9 cellular contexts compared by ENCODE assay signal in genomic region chr1:156704166-156704711, GRCh38. TPM values are rescaled to one million over a fixed set of nuclear protein-coding genes. Genes with fewer than 3 reads are reported as not detected.
DNase-seq lines count a peak whose midpoint lies in the region; ATAC-seq and TF ChIP-seq lines count a peak whose summit lies in the region.
"Had no signal": no experiment of that assay in that cellular context is flagged by ENCODE, and none has a peak within 500 bp of the region (broad histone marks: within the 10 kb centered on the region; RNA-seq: fewer than 3 reads in every experiment).

No MANE protein-coding gene starts in this region.

- H3K27me3 Mint-ChIP-seq in HFFc6 (ENCODE audit: insufficient read depth), result peaks cover 10% of the 10 kb centered on the region
- H3K27me3 Mint-ChIP-seq in naive thymus-derived CD8-positive, alpha-beta T cell, result peaks cover 0 to 26% (median 19%) of the 10 kb centered on the region in 5 donors

- no peaks in the 10 kb centered on the region for H3K9me3 ChIP-seq in ectodermal cell (ENCODE audit: control insufficient read depth, low read length)

- POLR2A ChIA-PET in naive thymus-derived CD8-positive, alpha-beta T cell (lab: Charles Lee), result interaction anchor here (0.6 to 4.8 kb wide), 3 partner anchors 10 to 23 kb away, joined by 3 to 33 read pairs (median 3); partner anchors contain the start of genes ISG20L2 and METTL25B

- peaks cover 62% of the 10 kb centered on the region for H3K4me1 Mint-ChIP-seq in HFFc6 (ENCODE audit: low read depth)
- peaks cover 17 to 51% (median 39%) of the 10 kb centered on the region in 4 donors for H3K4me1 Mint-ChIP-seq in naive thymus-derived CD8-positive, alpha-beta T cell

- H3K4me3 Mint-ChIP-seq in HFFc6, result peak overlapping the region; percentile 84
- H3K4me3 Mint-ChIP-seq in naive thymus-derived CD8-positive, alpha-beta T cell, result peak overlapping the region; percentile 22 to 98 (median 52)

- TF ChIP-seq CTCF in AG09309 (IDR thresholded peaks at IDR 0.05; ENCODE audit: control insufficient read depth, insufficient read depth, low read depth, low read length, missing control alignments) (no peak), HFFc6 (IDR thresholded peaks at IDR 0.05) (no peak)

- H3K27me3 ChIP-seq in ectodermal cell (ENCODE audit: control insufficient read depth, insufficient read depth, low read length, poor library complexity, severe bottlenecking), result peaks cover 4% of the 10 kb centered on the region

- no peak for DNase-seq in AG09309 (ENCODE audit: low read depth)
- no peak for DNase-seq in HFFc6
- no peak for DNase-seq in naive thymus-derived CD8-positive, alpha-beta T cell
- DNase-seq in nucleus accumbens (lab: John Stamatoyannopoulos, UW), result no peak
- DNase-seq in NCI-H2029 (lab: John Stamatoyannopoulos, UW), result no peak
- DNase-seq: activated effector memory CD4-positive, alpha-beta T cell treated with Interleukin-2 at 50 U/mL for 16 hours had no signal

- 5 to 6% methylated on average over 10 of the region's 10 CpGs for whole genome bisulfite sequencing in ectodermal cell, 2 experiments

- no peak overlapping the region; the same call in 1 of the 2 replicates for H3K27ac Mint-ChIP-seq in HFFc6
- peak overlapping the region in 4 of 10 donors; percentile 25 to 89 (median 60) for H3K27ac Mint-ChIP-seq in naive thymus-derived CD8-positive, alpha-beta T cell

- peak overlapping the region; percentile 71 for H3K4me3 ChIP-seq in AG09309 (ENCODE audit: control insufficient read depth, low read depth, low read length)
- peak overlapping the region; percentile 55 for H3K4me3 ChIP-seq in ectodermal cell (ENCODE audit: insufficient read depth, low read depth, low read length)

- peaks cover 12% of the 10 kb centered on the region for H3K36me3 ChIP-seq in ectodermal cell (ENCODE audit: control insufficient read depth, insufficient read depth, low read length)

- H3K4me1 ChIP-seq in ectodermal cell (ENCODE audit: control insufficient read depth, insufficient read depth, low read length), result peaks cover 41% of the 10 kb centered on the region

- no peak overlapping the region for H3K27ac ChIP-seq in ectodermal cell (ENCODE audit: insufficient read depth, low read depth, low read length, poor library complexity, severe bottlenecking)

- no peaks in the 10 kb centered on the region for H3K36me3 Mint-ChIP-seq in HFFc6 (ENCODE audit: low read depth)
- no peaks in the 10 kb centered on the region for H3K36me3 Mint-ChIP-seq in naive thymus-derived CD8-positive, alpha-beta T cell

- ATAC-seq in naive thymus-derived CD8-positive, alpha-beta T cell, result no peak
- ATAC-seq in GM21526 (IDR thresholded peaks at IDR 0.05; ENCODE audit: low FRiP score, unreplicated experiment), result no peak
- no peak for ATAC-seq in HG03378 (IDR thresholded peaks at IDR 0.05; ENCODE audit: unreplicated experiment)

- no peaks in the 10 kb centered on the region for H3K9me3 Mint-ChIP-seq in HFFc6
- no peaks in the 10 kb centered on the region for H3K9me3 Mint-ChIP-seq in naive thymus-derived CD8-positive, alpha-beta T cell

RNA-seq across cellular contexts. Expression of gene CRABP2, which starts 1.1 kb away (rescaled TPM):
- 10 to 100 TPM; 55.9 to 70.4 (median 59.2) TPM for total RNA-seq in HFFc6 (2021; fragmentation: NEBNext Ultra II Directional; extraction: Animal tissue kit (Norgen Biotek cat#: 25700))
- 697 TPM for polyA plus RNA-seq in ectodermal cell (2013, experiment 1 of 4)
- 522 TPM for polyA plus RNA-seq in ectodermal cell (2013, experiment 2 of 4)
- polyA plus RNA-seq in ectodermal cell (2013, experiment 3 of 4), result 545 TPM
- 604 TPM for polyA plus RNA-seq in ectodermal cell (2013, experiment 4 of 4)
- total RNA-seq in naive thymus-derived CD8-positive, alpha-beta T cell, result 1 to 10 TPM in 1 of 2 experiments, under 1 TPM in 1; 0.44 to 2.9 TPM
- polyA plus RNA-seq in naive thymus-derived CD8-positive, alpha-beta T cell, result not detected

RNA-seq across cellular contexts. Expression of gene METTL25B, which starts 24.0 kb away (rescaled TPM):
- total RNA-seq in HFFc6 (2021; fragmentation: NEBNext Ultra II Directional; extraction: Animal tissue kit (Norgen Biotek cat#: 25700)), result 10 to 100 TPM; 11.2 to 16.0 (median 13.9) TPM
- 36.4 TPM for polyA plus RNA-seq in ectodermal cell (2013, experiment 1 of 4)
- 38.3 TPM for polyA plus RNA-seq in ectodermal cell (2013, experiment 2 of 4)
- 38.8 TPM for polyA plus RNA-seq in ectodermal cell (2013, experiment 3 of 4)
- 44.8 TPM for polyA plus RNA-seq in ectodermal cell (2013, experiment 4 of 4)
- 10 to 100 TPM; 33.6 to 39.3 TPM for total RNA-seq in naive thymus-derived CD8-positive, alpha-beta T cell
- 1 to 10 TPM; 2.3 to 6.7 (median 5.6) TPM for polyA plus RNA-seq in naive thymus-derived CD8-positive, alpha-beta T cell

RNA-seq across cellular contexts. Expression of gene ISG20L2, which starts 24.3 kb away (rescaled TPM):
- total RNA-seq in HFFc6 (2021; fragmentation: NEBNext Ultra II Directional; extraction: Animal tissue kit (Norgen Biotek cat#: 25700)), result 10 to 100 TPM; 16.2 to 26.9 (median 20.6) TPM
- 53.3 TPM for polyA plus RNA-seq in ectodermal cell (2013, experiment 1 of 4)
- polyA plus RNA-seq in ectodermal cell (2013, experiment 2 of 4), result 51.6 TPM
- polyA plus RNA-seq in ectodermal cell (2013, experiment 3 of 4), result 30.4 TPM
- 36.2 TPM for polyA plus RNA-seq in ectodermal cell (2013, experiment 4 of 4)
- 10 to 100 TPM; 45.0 to 50.3 TPM for total RNA-seq in naive thymus-derived CD8-positive, alpha-beta T cell
- 10 to 100 TPM; 20.0 to 23.4 (median 20.7) TPM for polyA plus RNA-seq in naive thymus-derived CD8-positive, alpha-beta T cell

RNA-seq across cellular contexts. Expression of gene NES, which starts 27.0 kb away (rescaled TPM):
- total RNA-seq in HFFc6 (2021; fragmentation: NEBNext Ultra II Directional; extraction: Animal tissue kit (Norgen Biotek cat#: 25700)), result 100 to 1,000 TPM; 106 to 126 (median 116) TPM
- 303 TPM for polyA plus RNA-seq in ectodermal cell (2013, experiment 1 of 4)
- polyA plus RNA-seq in ectodermal cell (2013, experiment 2 of 4), result 335 TPM
- 231 TPM for polyA plus RNA-seq in ectodermal cell (2013, experiment 3 of 4)
- polyA plus RNA-seq in ectodermal cell (2013, experiment 4 of 4), result 248 TPM
- total RNA-seq in naive thymus-derived CD8-positive, alpha-beta T cell, result not detected
- polyA plus RNA-seq in naive thymus-derived CD8-positive, alpha-beta T cell, result not detected

RNA-seq across cellular contexts. Expression of gene MRPL24, which starts 36.6 kb away (rescaled TPM):
- total RNA-seq in HFFc6 (2021; fragmentation: NEBNext Ultra II Directional; extraction: Animal tissue kit (Norgen Biotek cat#: 25700)), result 10 to 100 TPM; 82.5 to 93.7 (median 86.8) TPM
- 30.4 TPM for polyA plus RNA-seq in ectodermal cell (2013, experiment 1 of 4)
- polyA plus RNA-seq in ectodermal cell (2013, experiment 2 of 4), result 35.6 TPM
- polyA plus RNA-seq in ectodermal cell (2013, experiment 3 of 4), result 32.6 TPM
- 33.5 TPM for polyA plus RNA-seq in ectodermal cell (2013, experiment 4 of 4)
- 10 to 100 TPM; 49.7 to 56.9 TPM for total RNA-seq in naive thymus-derived CD8-positive, alpha-beta T cell
- polyA plus RNA-seq in naive thymus-derived CD8-positive, alpha-beta T cell, result 100 to 1,000 TPM in 2 of 3 donors, 10 to 100 TPM in 1; 98.6 to 109 (median 103) TPM

Comparison
In these comparisons a context has a peak if more than half of its experiments do, and no peak if none do; other contexts are left out.
1. RNA of gene CRABP2, which starts 1.1 kb away (total RNA-seq): 55.9 to 70.4 TPM in HFFc6; 0.44 to 2.9 TPM in naive thymus-derived CD8-positive, alpha-beta T cell; every median in the first group is over 10 times any median in the second.